8 cellular contexts compared by ENCODE assay signal in genomic region chr20:54132612-54133433, GRCh38. TPM values are rescaled to one million over a fixed set of nuclear protein-coding genes. Genes with fewer than 3 reads are reported as not detected.
DNase-seq lines count a peak whose midpoint lies in the region; ATAC-seq and TF ChIP-seq lines count a peak whose summit lies in the region.

No MANE protein-coding gene starts in this region.

- no peak overlapping the region for H3K27ac Mint-ChIP-seq in CD8-positive, alpha-beta T cell
- no peak overlapping the region for H3K27ac Mint-ChIP-seq in activated naive CD4-positive, alpha-beta T cell treated with anti-CD3 and anti-CD28 coated beads, Interleukin-2, amount 50 U/mL, for 72 hours

- H3K4me3 ChIP-seq in CD8-positive, alpha-beta T cell (ENCODE audit: low read depth, low read length): no peak overlapping the region

- H3K27me3 ChIP-seq in CD8-positive, alpha-beta T cell (ENCODE audit: insufficient read depth, low read length): no peaks in the 10 kb centered on the region

- DNase-seq in AG08395 (ENCODE audit: low spot score) (peak; percentile 84), HS-5 (ENCODE audit: low read depth) (peak; percentile 100), amniotic stem cell (lab: John Stamatoyannopoulos, UW) (peak; percentile 86), left lobe of liver (ENCODE audit: low spot score) (no peak)
- DNase-seq in activated CD4-positive, alpha-beta T cell treated with anti-CD3 and anti-CD28 coated beads for 1 hour: no peak
- no peak for DNase-seq in CD8-positive, alpha-beta T cell
- no peak for DNase-seq in activated naive CD4-positive, alpha-beta T cell treated with anti-CD3 and anti-CD28 coated beads, Interleukin-2, amount 50 U/mL, for 72 hours (ENCODE audit: low spot score in 2 of 2)

- peaks cover 6% of the 10 kb centered on the region for H3K9me3 Mint-ChIP-seq in CD8-positive, alpha-beta T cell
- peaks cover 0 to 10% of the 10 kb centered on the region in 2 donors for H3K9me3 Mint-ChIP-seq in activated naive CD4-positive, alpha-beta T cell treated with anti-CD3 and anti-CD28 coated beads, Interleukin-2, amount 50 U/mL, for 72 hours

- H3K27ac ChIP-seq in CD8-positive, alpha-beta T cell (ENCODE audit: low read depth, low read length): no peak overlapping the region

- no peaks in the 10 kb centered on the region for H3K36me3 ChIP-seq in CD8-positive, alpha-beta T cell (ENCODE audit: insufficient read depth, low read length)

- H3K4me3 Mint-ChIP-seq in CD8-positive, alpha-beta T cell: no peak overlapping the region

- intact Hi-C loops in CD8-positive, alpha-beta T cell (cut with DNase I, micrococcal nuclease): no loop called here

- H3K4me1 ChIP-seq in CD8-positive, alpha-beta T cell (ENCODE audit: insufficient read depth, low read length): no peaks in the 10 kb centered on the region

- POLR2A ChIA-PET in CD8-positive, alpha-beta T cell (lab: Charles Lee): no interaction called here

- CTCF ChIA-PET in CD8-positive, alpha-beta T cell (lab: Charles Lee): no interaction called here

- TF ChIP-seq CTCF in CD8-positive, alpha-beta T cell (IDR thresholded peaks at IDR 0.05): no peak

- no peaks in the 10 kb centered on the region for H3K4me1 Mint-ChIP-seq in CD8-positive, alpha-beta T cell (ENCODE audit: low read depth)

- ATAC-seq in left lobe of liver: peak; percentile 68
- ATAC-seq in GM19023 (IDR thresholded peaks at IDR 0.05; ENCODE audit: unreplicated experiment): no peak
- no peak for ATAC-seq in CD8-positive, alpha-beta T cell
- ATAC-seq in activated naive CD4-positive, alpha-beta T cell treated with anti-CD3 and anti-CD28 coated beads, Interleukin-2, amount 50 U/mL, for 72 hours: no peak

- H3K27me3 Mint-ChIP-seq in CD8-positive, alpha-beta T cell (ENCODE audit: low read depth): no peaks in the 10 kb centered on the region

- H3K9me3 ChIP-seq in CD8-positive, alpha-beta T cell (ENCODE audit: low read length): no peaks in the 10 kb centered on the region

- no peaks in the 10 kb centered on the region for H3K36me3 Mint-ChIP-seq in CD8-positive, alpha-beta T cell
- H3K36me3 Mint-ChIP-seq in activated naive CD4-positive, alpha-beta T cell treated with anti-CD3 and anti-CD28 coated beads, Interleukin-2, amount 50 U/mL, for 72 hours: peaks cover 0 to 7% of the 10 kb centered on the region in 2 donors

RNA-seq across cellular contexts. Expression of gene CYP24A1, which starts 41.0 kb away (rescaled TPM):
- not detected for total RNA-seq in left lobe of liver
- not detected for total RNA-seq in CD8-positive, alpha-beta T cell
- total RNA-seq in activated naive CD4-positive, alpha-beta T cell treated with anti-CD3 and anti-CD28 coated beads, Interleukin-2, amount 50 U/mL, for 72 hours: not detected

Comparison
In these comparisons a context has a peak if more than half of its experiments do, and no peak if none do; other contexts are left out.
1. DNase-seq: peak in AG08395 (single experiment), HS-5 (single experiment) and amniotic stem cell (single experiment); none in left lobe of liver (single experiment), activated CD4-positive, alpha-beta T cell treated with anti-CD3 and anti-CD28 coated beads for 1 hour (single experiment), CD8-positive, alpha-beta T cell (0 of 7) and activated naive CD4-positive, alpha-beta T cell treated with anti-CD3 and anti-CD28 coated beads, Interleukin-2, amount 50 U/mL, for 72 hours (0 of 2).